ENCODE assay signal across 9 cellular contexts in the genomic region with DNA sequence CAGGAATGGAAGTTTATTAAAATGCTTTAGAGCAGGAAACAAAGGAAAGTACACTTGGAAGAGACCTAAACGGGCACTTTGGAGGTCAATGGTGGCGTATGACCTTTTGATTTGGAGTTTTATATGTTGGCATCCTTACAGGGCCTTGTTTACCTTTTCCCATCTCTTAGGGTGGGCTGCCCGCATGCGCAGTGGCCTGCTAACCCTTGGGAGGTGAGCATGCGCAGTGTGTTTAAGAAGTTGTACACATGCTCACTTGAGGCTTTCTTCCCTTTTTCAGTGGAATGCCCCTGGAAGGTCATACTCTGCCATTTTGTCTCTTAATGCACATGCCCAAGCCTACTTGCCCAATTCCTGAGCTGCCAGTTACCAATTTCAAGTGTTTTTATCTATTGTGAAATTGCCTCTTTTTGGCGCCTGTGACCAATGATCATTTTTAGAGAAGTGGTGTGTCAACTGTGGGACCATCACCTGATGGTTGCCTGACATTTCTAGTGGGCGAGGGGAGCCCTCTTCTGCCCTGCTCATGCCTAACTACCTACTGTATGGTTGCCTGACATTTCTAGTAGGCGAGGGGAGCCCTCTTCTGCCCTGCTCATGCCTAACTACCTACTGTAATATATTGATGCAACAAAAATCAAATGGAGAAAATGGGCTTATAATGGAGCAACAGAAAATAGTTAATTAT.
DNase-seq lines count a peak whose midpoint lies in the region; ATAC-seq and TF ChIP-seq lines count a peak whose summit lies in the region.
"Had no signal": no experiment of that assay in that cellular context is flagged by ENCODE, and none has a peak within 500 bp of the region (broad histone marks: within the 10 kb centered on the region; RNA-seq: fewer than 3 reads in every experiment).

No MANE protein-coding gene starts in this region.

- no peaks in the 10 kb centered on the region for H3K36me3 ChIP-seq in heart right ventricle
- no peaks in the 10 kb centered on the region for H3K36me3 ChIP-seq in right atrium auricular region
- no peaks in the 10 kb centered on the region for H3K36me3 ChIP-seq in OCI-LY1 (ENCODE audit: insufficient read depth, low read length)

- peak in 6 of 9 donors; percentile 12 to 33 (median 18) for TF ChIP-seq CTCF in heart right ventricle (IDR thresholded peaks at IDR 0.05)
- peak in 1 of 2 donors; percentile 23 for TF ChIP-seq CTCF in right atrium auricular region (IDR thresholded peaks at IDR 0.05)
- peak; percentile 47; the same call in 1 of the 2 replicates for TF ChIP-seq CTCF in OCI-LY1 (IDR thresholded peaks at IDR 0.05; ENCODE audit: low read length)
- TF ChIP-seq CTCF in fibroblast of the aortic adventitia (IDR thresholded peaks at IDR 0.05; ENCODE audit: insufficient read depth, low read length), result peak; percentile 33

- H3K27me3 ChIP-seq in heart right ventricle, result no peaks in the 10 kb centered on the region
- H3K27me3 ChIP-seq in right atrium auricular region, result no peaks in the 10 kb centered on the region
- no peaks in the 10 kb centered on the region for H3K27me3 ChIP-seq in OCI-LY1 (ENCODE audit: insufficient read depth, low read length)

- H3K4me1 ChIP-seq in heart right ventricle, result peaks cover 0 to 17% (median 3%) of the 10 kb centered on the region in 9 donors
- H3K4me1 ChIP-seq in right atrium auricular region, result peaks cover 0 to 8% of the 10 kb centered on the region in 2 donors
- no peaks in the 10 kb centered on the region for H3K4me1 ChIP-seq in OCI-LY1 (ENCODE audit: insufficient read depth, low read length, severe bottlenecking)

- DNase-seq in heart right ventricle (no peak), right atrium auricular region (ENCODE audit: low spot score) (no peak), fibroblast of the aortic adventitia (ENCODE audit: low read depth) (peak; percentile 26), DMS114 treated with DMSO at 0.1 percent for 48 hours (lab: John Stamatoyannopoulos, UW; ENCODE audit: unreplicated experiment) (no peak)
- DNase-seq: T-helper 2 cell had no signal

- intact Hi-C loops in heart right ventricle (cut with DNase I), result no loop called here

- ATAC-seq in heart right ventricle (peak in 3 of 8 donors; percentile 52 to 69 (median 64)), GM21390 (IDR thresholded peaks at IDR 0.05; ENCODE audit: unreplicated experiment) (no peak), GM19351 (IDR thresholded peaks at IDR 0.05; ENCODE audit: unreplicated experiment) (no peak), GM18520 (IDR thresholded peaks at IDR 0.05; ENCODE audit: unreplicated experiment) (no peak)

- H3K9ac ChIP-seq in OCI-LY1 (ENCODE audit: low read length), result no peak overlapping the region

- H3K4me2 ChIP-seq in OCI-LY1 (ENCODE audit: low read length), result no peak overlapping the region

- no peak overlapping the region for H3K4me3 ChIP-seq in heart right ventricle
- H3K4me3 ChIP-seq in right atrium auricular region, result no peak overlapping the region
- no peak overlapping the region for H3K4me3 ChIP-seq in OCI-LY1 (ENCODE audit: low read depth, low read length, poor library complexity, severe bottlenecking)
- no peak overlapping the region for H3K4me3 ChIP-seq in fibroblast of the aortic adventitia (ENCODE audit: low read depth, low read length)

- H3K27ac ChIP-seq in heart right ventricle (no peak overlapping the region), right atrium auricular region (no peak overlapping the region), OCI-LY1 (ENCODE audit: low read depth, low read length, poor library complexity, severe bottlenecking) (no peak overlapping the region)

- H2AFZ ChIP-seq in OCI-LY1 (ENCODE audit: low read length), result no peak overlapping the region

- no peaks in the 10 kb centered on the region for H3K9me2 ChIP-seq in OCI-LY1 (ENCODE audit: low read depth, low read length)

- 88 to 95% methylated on average over 8 of the region's 8 CpGs for WGBS in heart right ventricle, 2 donors

- no peaks in the 10 kb centered on the region for H3F3A ChIP-seq in OCI-LY1 (ENCODE audit: insufficient read depth, low read length)

- no peaks in the 10 kb centered on the region for H4K20me1 ChIP-seq in OCI-LY1 (ENCODE audit: insufficient read depth, low read length)

- H3K79me2 ChIP-seq in OCI-LY1 (ENCODE audit: insufficient read depth, low read length), result no peaks in the 10 kb centered on the region

- H3K9me3 ChIP-seq in heart right ventricle (no peaks in the 10 kb centered on the region), right atrium auricular region (no peaks in the 10 kb centered on the region), OCI-LY1 (ENCODE audit: low read length) (no peaks in the 10 kb centered on the region)
